ENCODE assay signal across 8 cellular contexts in the genomic region with DNA sequence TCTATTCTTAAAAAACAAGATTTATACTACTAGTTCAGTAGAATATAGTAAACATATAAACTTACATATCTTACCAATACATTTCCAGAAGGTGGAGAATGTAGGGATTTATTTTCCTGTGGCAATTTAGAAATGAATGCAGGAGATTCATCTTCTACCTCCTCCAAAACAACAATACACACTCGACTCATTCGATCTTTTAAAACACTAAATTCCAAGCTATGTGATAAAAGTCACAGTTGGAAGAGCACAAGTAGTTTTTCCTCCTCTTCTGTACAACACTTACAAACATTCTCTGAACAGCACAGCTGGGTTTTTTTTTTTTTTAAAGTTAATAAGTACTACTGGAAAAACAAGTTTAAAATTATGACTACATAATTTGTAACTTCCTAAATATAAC. TPM values are rescaled to one million over a fixed set of nuclear protein-coding genes. Genes with fewer than 3 reads are reported as not detected.
DNase-seq lines count a peak whose midpoint lies in the region; ATAC-seq and TF ChIP-seq lines count a peak whose summit lies in the region.

No MANE protein-coding gene starts in this region.

- no peak for ATAC-seq in heart left ventricle
- ATAC-seq in left cardiac atrium: no peak
- peak; percentile 2 for ATAC-seq in left lung
- ATAC-seq in activated CD4-positive, CD25-positive, alpha-beta regulatory T cell treated with anti-CD3 and anti-CD28 coated beads, Interleukin-2, amount 50 U/mL, for 24 hours: no peak

- peaks cover 10% of the 10 kb centered on the region for H3K36me3 Mint-ChIP-seq in type B pancreatic cell

- peaks cover 42% of the 10 kb centered on the region for H3K4me1 Mint-ChIP-seq in type B pancreatic cell (ENCODE audit: unreplicated experiment)

- peak overlapping the region in 7 of 12 donors; percentile 53 to 89 (median 69) for H3K27ac ChIP-seq in heart left ventricle
- H3K27ac ChIP-seq in ascending aorta: peak overlapping the region; percentile 73 to 76
- H3K27ac ChIP-seq in left lung: peak overlapping the region; percentile 91 to 97

- H3K36me3 ChIP-seq in heart left ventricle (peaks cover 0 to 2% (median 0%) of the 10 kb centered on the region in 9 donors), ascending aorta (no peaks in the 10 kb centered on the region), left lung (no peaks in the 10 kb centered on the region)

- H3K4me1 ChIP-seq in heart left ventricle (peaks cover 0 to 79% (median 15%) of the 10 kb centered on the region in 12 donors), ascending aorta (peaks cover 6 to 7% of the 10 kb centered on the region in 2 donors), left lung (peaks cover 2 to 85% of the 10 kb centered on the region in 2 donors)

- peak overlapping the region in 9 of 12 donors; percentile 20 to 53 (median 41) for H3K4me3 ChIP-seq in heart left ventricle
- peak overlapping the region; percentile 43 to 54 for H3K4me3 ChIP-seq in ascending aorta
- H3K4me3 ChIP-seq in left lung: peak overlapping the region; percentile 18 to 37

- no peak for TF ChIP-seq POLR2A in heart left ventricle (IDR thresholded peaks at IDR 0.05)

- H3K4me3 Mint-ChIP-seq in type B pancreatic cell: peak overlapping the region; percentile 85

- H3K9me3 Mint-ChIP-seq in type B pancreatic cell: no peaks in the 10 kb centered on the region

- intact Hi-C loops in heart left ventricle (cut with DNase I): no loop called here
- intact Hi-C loops in left cardiac atrium (cut with DNase I): no loop called here
- intact Hi-C loops in ascending aorta (cut with DNase I): loop anchor here (2.0 kb wide), 1 partner anchor 28 kb away; no protein-coding TSS in a partner anchor
- intact Hi-C loops in left lung (cut with DNase I): loop anchor here in 1 of 2 donors (5.0 kb wide), 1 partner anchor 164 kb away; no protein-coding TSS in a partner anchor

- H3K27ac Mint-ChIP-seq in type B pancreatic cell: peak overlapping the region; percentile 82

- H3K27me3 ChIP-seq in heart left ventricle (no peaks in the 10 kb centered on the region), ascending aorta (no peaks in the 10 kb centered on the region), left lung (no peaks in the 10 kb centered on the region)

- no peak for TF ChIP-seq CTCF in heart left ventricle (IDR thresholded peaks at IDR 0.05)
- TF ChIP-seq CTCF in ascending aorta (IDR thresholded peaks at IDR 0.05): no peak
- no peak for TF ChIP-seq CTCF in left lung (IDR thresholded peaks at IDR 0.05)
- no peak for TF ChIP-seq CTCF in type B pancreatic cell (conservative IDR thresholded peaks at IDR 0.05)

- no peaks in the 10 kb centered on the region for H3K27me3 Mint-ChIP-seq in type B pancreatic cell

- DNase-seq in heart left ventricle: no peak
- no peak for DNase-seq in left cardiac atrium
- no peak for DNase-seq in ascending aorta (ENCODE audit: low spot score in 2 of 2)
- DNase-seq in left lung: no peak
- DNase-seq in type B pancreatic cell (ENCODE audit: extremely low spot score, unreplicated experiment): no peak
- no peak for DNase-seq in activated effector memory CD4-positive, alpha-beta T cell treated with anti-CD3 and anti-CD28 coated beads, Interleukin-2, amount 50 U/mL, for 16 hours
- DNase-seq in anterior cingulate cortex (lab: John Stamatoyannopoulos, UW): no peak

- peaks cover 0 to 1% (median 0%) of the 10 kb centered on the region in 12 donors for H3K9me3 ChIP-seq in heart left ventricle
- no peaks in the 10 kb centered on the region for H3K9me3 ChIP-seq in ascending aorta
- no peaks in the 10 kb centered on the region for H3K9me3 ChIP-seq in left lung

- 52 to 73% (median 59%) methylated on average over 2 of the region's 2 CpGs for WGBS in heart left ventricle, 4 donors

RNA-seq across cellular contexts. Expression of a gene that starts 1.4 kb away (rescaled TPM):
- total RNA-seq in heart left ventricle (10 to 100 TPM; 20.9 to 32.1 (median 24.6) TPM), left cardiac atrium (10 to 100 TPM; 11.1 to 13.0 TPM), ascending aorta (19.7 TPM), left lung (10 to 100 TPM; 49.2 to 60.0 TPM), type B pancreatic cell (ENCODE audit: low replicate concordance) (32.1 and 44.3 TPM in 2 replicates)
- polyA plus RNA-seq in heart left ventricle: 10 to 100 TPM in 1 of 2 donors, 1 to 10 TPM in 1; 4.9 to 15.1 TPM
